In the genomic region with DNA sequence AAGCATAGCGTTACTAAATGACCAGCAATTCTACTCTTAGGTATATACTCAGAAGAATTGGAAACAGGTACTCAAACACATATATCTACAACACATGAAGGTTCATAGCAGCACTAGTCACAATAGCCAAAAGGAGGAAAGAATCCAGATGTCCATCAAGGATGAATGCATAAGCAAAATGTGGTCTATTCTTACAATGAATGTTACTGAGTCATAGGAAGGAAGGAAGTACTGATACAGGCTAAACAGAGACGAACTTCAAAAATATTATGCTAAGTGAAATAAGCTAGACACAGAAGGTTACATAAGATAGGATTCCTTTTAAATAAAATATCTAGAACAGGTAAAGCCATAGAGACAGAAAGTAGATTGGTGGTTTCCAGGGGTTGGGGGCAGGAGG, we compare ENCODE assay signal across 17 cellular contexts.
DNase-seq lines count a peak whose midpoint lies in the region; ATAC-seq, FAIRE-seq and TF ChIP-seq lines count a peak whose summit lies in the region.
"Had no signal": no experiment of that assay in that cellular context is flagged by ENCODE, and none has a peak within 500 bp of the region (broad histone marks: within the 10 kb centered on the region; RNA-seq: fewer than 3 reads in every experiment).

No MANE protein-coding gene starts in this region.

- H3K56ac ChIP-seq in H1 (replicated peaks; ENCODE audit: insufficient read length, low read depth, low read length): no peak overlapping the region

- H3K9ac ChIP-seq in PC-3 (ENCODE audit: low read length): no peak overlapping the region
- no peak overlapping the region for H3K9ac ChIP-seq in H1 (replicated peaks in 1 of 4; ENCODE audit: extremely low read depth in 1 of 4, low read depth in 3 of 4, low read length in 3 of 4)

- TF ChIP-seq EP300 in H1 (IDR thresholded peaks at IDR 0.05; ENCODE audit: borderline replicate concordance in 1 of 2, low read depth in 2 of 2, low read length in 2 of 2): no peak

- no peak overlapping the region for H3K23ac ChIP-seq in H1 (ENCODE audit: insufficient read length)

- no peak overlapping the region for H3K14ac ChIP-seq in H1 (ENCODE audit: insufficient read length)

- no peak overlapping the region; the same call in 1 of the 2 replicates for H3K18ac ChIP-seq in H1 (ENCODE audit: extremely low read depth, low read length)

- CTCF ChIA-PET in activated CD4-positive, alpha-beta T cell treated with anti-CD3 and anti-CD28 coated beads for 36 hours (lab: Charles Lee): interaction anchor here (0.6 to 1.4 kb wide), 2 partner anchors 14 to 248 kb away, joined by 3 to 6 read pairs; no protein-coding TSS in a partner anchor
- CTCF ChIA-PET in PC-3 (lab: Charles Lee): interaction anchor here (0.6 kb wide), 1 partner anchor 93 kb away, joined by 6 read pairs; no protein-coding TSS in a partner anchor
- CTCF ChIA-PET in H1 (lab: Charles Lee; ENCODE audit: partially characterized antibody): interaction anchor here (0.6 to 10.3 kb wide), 6 partner anchors 10 to 716 kb away, joined by 3 to 106 read pairs (median 3); no protein-coding TSS in a partner anchor

- H2AK5ac ChIP-seq in H1 (ENCODE audit: low read depth, low read length): no peak overlapping the region

- H3K27ac Mint-ChIP-seq in activated CD4-positive, alpha-beta T cell treated with anti-CD3 and anti-CD28 coated beads for 36 hours: no peak overlapping the region
- H3K27ac Mint-ChIP-seq in stimulated activated effector memory CD8-positive, alpha-beta T cell treated with anti-CD3 and anti-CD28 coated beads, Interleukin-12 subunit alpha, Interleukin-12 subunit beta, amount 100 ng/mL, for 72 hours: no peak overlapping the region
- H3K27ac Mint-ChIP-seq: activated naive CD8-positive, alpha-beta T cell had no signal

- no peaks in the 10 kb centered on the region for H3K79me2 ChIP-seq in PC-3 (ENCODE audit: low read length)
- H3K79me2 ChIP-seq in H1 (ENCODE audit: control insufficient read depth in 1 of 2, insufficient read depth in 2 of 2, low read length in 2 of 2): no peaks in the 10 kb centered on the region
- no peaks in the 10 kb centered on the region for H3K79me2 ChIP-seq in osteoblast (ENCODE audit: insufficient read depth, low read length)

- no peak overlapping the region for H3K4ac ChIP-seq in H1 (replicated peaks; ENCODE audit: insufficient read length, low read depth, low read length)

- H3F3A ChIP-seq in PC-3 (ENCODE audit: low read length, unreplicated experiment): no peaks in the 10 kb centered on the region

- H3K9me2 ChIP-seq in PC-3 (replicated peaks; ENCODE audit: low read length): no peaks in the 10 kb centered on the region

- 73% methylated on average over 2 of the region's 2 CpGs; no CpG with 5 or more reads in 1 of the 2 experiments for WGBS in H1 (ENCODE audit: extremely low coverage in 1 of 2, insufficient coverage in 1 of 2, insufficient read length in 1 of 2, insufficient replicate concordance in 2 of 2, low coverage in 1 of 2, low lambda C conversion rate in 2 of 2, missing lambda C conversion rate in 1 of 2), 2 experiments

- H3K27ac ChIP-seq in PC-3 (ENCODE audit: low read length): no peak overlapping the region; the same call in 1 of the 2 replicates
- no peak overlapping the region for H3K27ac ChIP-seq in H1 (ENCODE audit: low read depth, low read length)
- H3K27ac ChIP-seq in osteoblast (ENCODE audit: low read depth, low read length): no peak overlapping the region
- H3K27ac ChIP-seq: A549, esophagus muscularis mucosa, neutrophil, stomach had no signal

- intact Hi-C loops in activated CD4-positive, alpha-beta T cell treated with anti-CD3 and anti-CD28 coated beads for 36 hours (cut with DNase I, micrococcal nuclease): no loop called here
- intact Hi-C loops in PC-3 (cut with micrococcal nuclease): no loop called here

- H2BK12ac ChIP-seq in H1 (ENCODE audit: low read depth, low read length): no peak overlapping the region

- no peak overlapping the region for H3K4me2 ChIP-seq in PC-3 (ENCODE audit: low read length)
- peak overlapping the region in 1 of 2 experiments; percentile 78; a peak in 1 of 4 replicates for H3K4me2 ChIP-seq in H1 (ENCODE audit: insufficient read depth in 1 of 2, low read depth in 2 of 2, low read length in 2 of 2)
- no peak overlapping the region for H3K4me2 ChIP-seq in osteoblast (ENCODE audit: insufficient read depth, low read length)
- H3K4me2 ChIP-seq: A549 had no signal

- H4K20me1 ChIP-seq in PC-3 (ENCODE audit: low read length) (no peaks in the 10 kb centered on the region), H1 (replicated peaks in 1 of 2; ENCODE audit: control insufficient read depth in 1 of 2, insufficient read depth in 2 of 2, low read length in 2 of 2) (no peaks in the 10 kb centered on the region), osteoblast (ENCODE audit: insufficient read depth, low read length) (no peaks in the 10 kb centered on the region)

- H4K8ac ChIP-seq in H1 (ENCODE audit: extremely low read depth, insufficient read depth, low read length): no peak overlapping the region

- H3K36me3 ChIP-seq in PC-3 (ENCODE audit: low read depth, low read length) (no peaks in the 10 kb centered on the region), H1 (ENCODE audit: control insufficient read depth in 2 of 4, insufficient read depth in 4 of 4, low read length in 3 of 4) (no peaks in the 10 kb centered on the region), osteoblast (ENCODE audit: insufficient read depth, low read length) (no peaks in the 10 kb centered on the region)
- H3K36me3 ChIP-seq: esophagus muscularis mucosa, neutrophil, stomach had no signal

- no peaks in the 10 kb centered on the region for H3K36me3 Mint-ChIP-seq in activated CD4-positive, alpha-beta T cell treated with anti-CD3 and anti-CD28 coated beads for 36 hours (ENCODE audit: low read depth)
- H3K36me3 Mint-ChIP-seq in stimulated activated effector memory CD8-positive, alpha-beta T cell treated with anti-CD3 and anti-CD28 coated beads, Interleukin-12 subunit alpha, Interleukin-12 subunit beta, amount 100 ng/mL, for 72 hours: no peaks in the 10 kb centered on the region

- H3K9me3 Mint-ChIP-seq in activated CD4-positive, alpha-beta T cell treated with anti-CD3 and anti-CD28 coated beads for 36 hours (ENCODE audit: low read depth): no peaks in the 10 kb centered on the region
- no peaks in the 10 kb centered on the region for H3K9me3 Mint-ChIP-seq in stimulated activated effector memory CD8-positive, alpha-beta T cell treated with anti-CD3 and anti-CD28 coated beads, Interleukin-12 subunit alpha, Interleukin-12 subunit beta, amount 100 ng/mL, for 72 hours

- no peak overlapping the region for H2BK5ac ChIP-seq in H1 (ENCODE audit: low read depth, low read length)

- peak overlapping the region; percentile 0; the same call in 1 of the 2 replicates for H2BK20ac ChIP-seq in H1 (ENCODE audit: low read length)

- no peak for TF ChIP-seq POLR2A in H1 (IDR thresholded peaks at IDR 0.05; ENCODE audit: control extremely low read depth in 1 of 2, low read depth in 2 of 2, low read length in 2 of 2)

- no peaks in the 10 kb centered on the region for H3K27me3 ChIP-seq in PC-3 (ENCODE audit: low read length)
- H3K27me3 ChIP-seq in H1 (replicated peaks in 1 of 4; ENCODE audit: control insufficient read depth in 3 of 4, extremely low read depth in 1 of 4, insufficient read depth in 3 of 4, low read length in 3 of 4): no peaks in the 10 kb centered on the region
- H3K27me3 ChIP-seq in osteoblast (ENCODE audit: insufficient read depth, low read length): peaks cover 9% of the 10 kb centered on the region
- H3K27me3 ChIP-seq: neutrophil had no signal

- no peak for FAIRE-seq in H1 (lab: Jason Lieb, UNC)
- FAIRE-seq: A549, TTC549 had no signal

- no peak for TF ChIP-seq CTCF in PC-3 (conservative IDR thresholded peaks at IDR 0.05; ENCODE audit: low read depth, low read length)
- no peak for TF ChIP-seq CTCF in H1 (IDR thresholded peaks at IDR 0.05; ENCODE audit: control extremely low read depth in 1 of 3, insufficient read depth in 1 of 3, low read depth in 1 of 3, low read length in 3 of 3)
- TF ChIP-seq CTCF in osteoblast (IDR thresholded peaks at IDR 0.05; ENCODE audit: extremely low read depth, low read depth, low read length): no peak

- H2BK120ac ChIP-seq in H1 (replicated peaks; ENCODE audit: low read depth, low read length): no peak overlapping the region

- H3K4me1 Mint-ChIP-seq in activated CD4-positive, alpha-beta T cell treated with anti-CD3 and anti-CD28 coated beads for 36 hours: peaks cover 6% of the 10 kb centered on the region
- no peaks in the 10 kb centered on the region for H3K4me1 Mint-ChIP-seq in stimulated activated effector memory CD8-positive, alpha-beta T cell treated with anti-CD3 and anti-CD28 coated beads, Interleukin-12 subunit alpha, Interleukin-12 subunit beta, amount 100 ng/mL, for 72 hours

- peak; percentile 51 for ATAC-seq in activated CD4-positive, alpha-beta T cell treated with anti-CD3 and anti-CD28 coated beads for 36 hours
- ATAC-seq in PC-3 (peak; percentile 92), HG03442 (IDR thresholded peaks at IDR 0.05; ENCODE audit: unreplicated experiment) (no peak)
- no peak for ATAC-seq in stimulated activated effector memory CD8-positive, alpha-beta T cell treated with anti-CD3 and anti-CD28 coated beads, Interleukin-12 subunit alpha, Interleukin-12 subunit beta, amount 100 ng/mL, for 72 hours
- ATAC-seq: A549 had no signal

- peaks cover 6% of the 10 kb centered on the region for H3K27me3 Mint-ChIP-seq in activated CD4-positive, alpha-beta T cell treated with anti-CD3 and anti-CD28 coated beads for 36 hours

- H3K9me3 ChIP-seq in PC-3 (ENCODE audit: low read length) (no peaks in the 10 kb centered on the region), H1 (ENCODE audit: insufficient read depth in 2 of 2, low read depth in 1 of 2, low read length in 1 of 2) (no peaks in the 10 kb centered on the region), osteoblast (ENCODE audit: low read depth, low read length) (no peaks in the 10 kb centered on the region)
- H3K9me3 ChIP-seq: A549, esophagus muscularis mucosa, neutrophil, stomach had no signal

- H4K91ac ChIP-seq in H1 (replicated peaks; ENCODE audit: insufficient read length, low read length): no peak overlapping the region

- no peaks in the 10 kb centered on the region for H3K23me2 ChIP-seq in H1 (ENCODE audit: low read depth, low read length)

- TF ChIP-seq RAD21 in H1 (IDR thresholded peaks at IDR 0.05 in 1 of 2, conservative IDR thresholded peaks at IDR 0.05 in 1 of 2; ENCODE audit: low read depth in 2 of 2, low read length in 2 of 2): no peak

- H3K4me3 Mint-ChIP-seq in activated CD4-positive, alpha-beta T cell treated with anti-CD3 and anti-CD28 coated beads for 36 hours: no peak overlapping the region
- H3K4me3 Mint-ChIP-seq in stimulated activated effector memory CD8-positive, alpha-beta T cell treated with anti-CD3 and anti-CD28 coated beads, Interleukin-12 subunit alpha, Interleukin-12 subunit beta, amount 100 ng/mL, for 72 hours: no peak overlapping the region
- H3K4me3 Mint-ChIP-seq: activated naive CD8-positive, alpha-beta T cell had no signal

- POLR2A ChIA-PET in activated CD4-positive, alpha-beta T cell treated with anti-CD3 and anti-CD28 coated beads for 36 hours (lab: Charles Lee): no interaction called here
- POLR2A ChIA-PET in PC-3 (lab: Charles Lee; ENCODE audit: unreplicated experiment): no interaction called here
- POLR2A ChIA-PET in H1 (lab: Charles Lee; ENCODE audit: partially characterized antibody): interaction anchor here (1.0 to 1.2 kb wide), 4 partner anchors 9 to 106 kb away, joined by 3 to 5 read pairs (median 4); no protein-coding TSS in a partner anchor

- DNase-seq in activated CD4-positive, alpha-beta T cell treated with anti-CD3 and anti-CD28 coated beads for 36 hours: no peak
- no peak for DNase-seq in activated CD4-positive, alpha-beta T cell treated with anti-CD3 and anti-CD28 coated beads for 1 hour
- peak; percentile 64 for DNase-seq in PC-3
- no peak for DNase-seq in H1 (ENCODE audit: low read depth in 1 of 2, low spot score in 2 of 2)
- DNase-seq in osteoblast (ENCODE audit: insufficient read length, low spot score, missing footprints): peak; percentile 30
- no peak for DNase-seq in stimulated activated effector memory CD8-positive, alpha-beta T cell treated with anti-CD3 and anti-CD28 coated beads, Interleukin-12 subunit alpha, Interleukin-12 subunit beta, amount 100 ng/mL, for 72 hours (ENCODE audit: low spot score in 2 of 2)
- no peak for DNase-seq in NCI-H82 (lab: John Stamatoyannopoulos, UW)
- DNase-seq: activated CD8-positive, alpha-beta memory T cell treated with anti-CD3 and anti-CD28 coated beads, Interleukin-2, amount 50 U/mL, for 4 hours; COR-L47; GF-D8; stomach had no signal

- H2BK15ac ChIP-seq in H1 (ENCODE audit: low read length): no peak overlapping the region

- BruUV-seq in PC-3 (replicated peaks; lab: Mats Ljungman, UMichigan): no TSS peak

- H2AFZ ChIP-seq in PC-3 (ENCODE audit: low read length) (no peak overlapping the region), H1 (ENCODE audit: low read length) (no peak overlapping the region), osteoblast (ENCODE audit: low read length) (no peak overlapping the region)

- H4K5ac ChIP-seq in H1 (ENCODE audit: insufficient read length, low read depth, low read length): no peak overlapping the region

- H3K4me1 ChIP-seq in PC-3 (ENCODE audit: insufficient read depth, low read length) (peaks cover 13% of the 10 kb centered on the region; the same call in 1 of the 2 replicates), H1 (replicated peaks in 1 of 4; ENCODE audit: control insufficient read depth in 3 of 4, insufficient read depth in 4 of 4, low read length in 3 of 4) (peaks cover 7 to 35% (median 15%) of the 10 kb centered on the region in 4 experiments), osteoblast (ENCODE audit: insufficient read depth, low read length) (no peaks in the 10 kb centered on the region)
- H3K4me1 ChIP-seq: A549, esophagus muscularis mucosa, stomach had no signal

- H3K79me1 ChIP-seq in H1 (ENCODE audit: low read depth, low read length): no peaks in the 10 kb centered on the region

- no peak overlapping the region for H3K4me3 ChIP-seq in PC-3 (ENCODE audit: low read length)
- H3K4me3 ChIP-seq in H1 (ENCODE audit: extremely low read depth in 1 of 4, insufficient read depth in 2 of 4, low read depth in 3 of 4, low read length in 4 of 4): no peak overlapping the region
- H3K4me3 ChIP-seq in osteoblast (ENCODE audit: insufficient read depth, low read length): no peak overlapping the region
- H3K4me3 ChIP-seq: A549, esophagus muscularis mucosa, stomach had no signal

Comparison
In these comparisons a context has a peak if more than half of its experiments do, and no peak if none do; other contexts are left out.
1. ATAC-seq: peak in activated CD4-positive, alpha-beta T cell treated with anti-CD3 and anti-CD28 coated beads for 36 hours (single experiment) and PC-3 (single experiment); none in stimulated activated effector memory CD8-positive, alpha-beta T cell treated with anti-CD3 and anti-CD28 coated beads, Interleukin-12 subunit alpha, Interleukin-12 subunit beta, amount 100 ng/mL, for 72 hours (single experiment) and HG03442 (single experiment).
2. DNase-seq: peak in PC-3 (single experiment) and osteoblast (single experiment); none in activated CD4-positive, alpha-beta T cell treated with anti-CD3 and anti-CD28 coated beads for 36 hours (single experiment), activated CD4-positive, alpha-beta T cell treated with anti-CD3 and anti-CD28 coated beads for 1 hour (single experiment), H1 (0 of 2), stimulated activated effector memory CD8-positive, alpha-beta T cell treated with anti-CD3 and anti-CD28 coated beads, Interleukin-12 subunit alpha, Interleukin-12 subunit beta, amount 100 ng/mL, for 72 hours (0 of 2) and NCI-H82 (single experiment).